Comparison of ENCODE assay signal across 8 cellular contexts in genomic region chr9:96853711-96854072, GRCh38. TPM values are rescaled to one million over a fixed set of nuclear protein-coding genes. Genes with fewer than 3 reads are reported as not detected.
DNase-seq lines count a peak whose midpoint lies in the region; ATAC-seq, FAIRE-seq and TF ChIP-seq lines count a peak whose summit lies in the region.

No MANE protein-coding gene starts in this region.

- H3K23ac ChIP-seq in mesendoderm (ENCODE audit: low read length) = peak overlapping the region; percentile 56

- no peak overlapping the region for H3K27ac ChIP-seq in mesendoderm (ENCODE audit: low read depth, low read length)

- peak overlapping the region; percentile 88 for H3K4me2 ChIP-seq in mesendoderm (ENCODE audit: low read length)

- WGBS in mesendoderm (ENCODE audit: extremely low coverage, insufficient coverage, low lambda C conversion rate) = no CpG with 5 or more reads among the region's 9 CpGs

- DNase-seq in H7 = peak; percentile 1
- peak; percentile 0 for DNase-seq in NCI-H1694 treated with DMSO at 0.1 percent for 48 hours (lab: John Stamatoyannopoulos, UW)
- DNase-seq in choroid plexus epithelial cell (ENCODE audit: low read depth) = peak; percentile 15
- peak; percentile 7 for DNase-seq in mesendoderm
- no peak for DNase-seq in D341Med (ENCODE audit: low spot score)
- no peak for DNase-seq in activated gamma-delta T cell treated with Interleukin-2 at 50 U/mL for 16 hours
- DNase-seq in frontal cortex (ENCODE audit: low spot score in 2 of 2) = no peak

- H2BK5ac ChIP-seq in mesendoderm (ENCODE audit: low read length) = no peak overlapping the region

- no peak overlapping the region for H4K8ac ChIP-seq in mesendoderm (ENCODE audit: low read depth, low read length)

- H3K9ac ChIP-seq in mesendoderm (ENCODE audit: low read length) = peak overlapping the region; percentile 75

- H3K79me2 ChIP-seq in mesendoderm (ENCODE audit: control insufficient read depth, insufficient read depth, low read length) = peaks cover 2% of the 10 kb centered on the region

- H2BK15ac ChIP-seq in mesendoderm (replicated peaks; ENCODE audit: low read depth) = no peak overlapping the region

- no peak overlapping the region for H2AK5ac ChIP-seq in mesendoderm (ENCODE audit: low read length)

- H3K4me3 ChIP-seq in H7 (ENCODE audit: insufficient read depth, low read depth, low read length) (peak overlapping the region; percentile 66), choroid plexus epithelial cell (ENCODE audit: low read depth, low read length) (peak overlapping the region; percentile 93), mesendoderm (ENCODE audit: low read length) (peak overlapping the region; percentile 67)

- no peak overlapping the region for H4K5ac ChIP-seq in mesendoderm (ENCODE audit: low read length)

- H2BK120ac ChIP-seq in mesendoderm (ENCODE audit: low read depth, low read length) = no peak overlapping the region

- H3K18ac ChIP-seq in mesendoderm (ENCODE audit: low read length) = no peak overlapping the region

- no peak for TF ChIP-seq CTCF in choroid plexus epithelial cell (conservative IDR thresholded peaks at IDR 0.05; ENCODE audit: low read depth, low read length)

- H3K36me3 ChIP-seq in H7 (replicated peaks; ENCODE audit: control insufficient read depth, insufficient read depth, low read length) = no peaks in the 10 kb centered on the region
- H3K36me3 ChIP-seq in mesendoderm (ENCODE audit: control insufficient read depth, insufficient read depth, low read length) = no peaks in the 10 kb centered on the region

- H3K56ac ChIP-seq in mesendoderm (ENCODE audit: low read length) = peak overlapping the region; percentile 84

- H3K27me3 ChIP-seq in H7 (ENCODE audit: control insufficient read depth, insufficient read depth, low read length) (no peaks in the 10 kb centered on the region), mesendoderm (ENCODE audit: insufficient read depth, low read length, poor library complexity) (no peaks in the 10 kb centered on the region)

- peaks cover 9% of the 10 kb centered on the region for H3K79me1 ChIP-seq in mesendoderm (ENCODE audit: low read length)

- peak; percentile 18 for ATAC-seq in GM18498 (IDR thresholded peaks at IDR 0.05; ENCODE audit: unreplicated experiment)

- H3K4ac ChIP-seq in mesendoderm (ENCODE audit: low read depth, low read length) = no peak overlapping the region

- peaks cover 8% of the 10 kb centered on the region for H3K4me1 ChIP-seq in mesendoderm (ENCODE audit: control insufficient read depth, low read depth, low read length)

- FAIRE-seq in frontal cortex (lab: Jason Lieb, UNC) = no peak

RNA-seq across cellular contexts. Expression of gene ZNF782, which starts 0.6 kb away (rescaled TPM):
- 2.6 and 3.1 TPM in 2 replicates for total RNA-seq in H7 (2014; rRNA removed; shearing (Covaris generic))
- polyA plus RNA-seq in mesendoderm (2013, experiment 1 of 2) = 3.1 TPM
- polyA plus RNA-seq in mesendoderm (2013, experiment 2 of 2) = 3.0 TPM
- total RNA-seq in frontal cortex = 48.5 TPM

Comparison
In these comparisons a context has a peak if more than half of its experiments do, and no peak if none do; other contexts are left out.
1. DNase-seq: peak in H7 (single experiment), NCI-H1694 treated with DMSO at 0.1 percent for 48 hours (single experiment), choroid plexus epithelial cell (single experiment) and mesendoderm (single experiment); none in D341Med (single experiment), activated gamma-delta T cell treated with Interleukin-2 at 50 U/mL for 16 hours (single experiment) and frontal cortex (0 of 2).
2. RNA of gene ZNF782, which starts 0.6 kb away (total RNA-seq): 48.5 TPM in frontal cortex (single experiment); 2.6 to 3.1 TPM in H7; every median in the first group is over 10 times any median in the second.
3. Peak in every context shown above with its lines, with median percentiles within 50 percentile points of each other: H3K4me3 ChIP-seq.